ENCODE assay signal across 11 cellular contexts in the genomic region with DNA sequence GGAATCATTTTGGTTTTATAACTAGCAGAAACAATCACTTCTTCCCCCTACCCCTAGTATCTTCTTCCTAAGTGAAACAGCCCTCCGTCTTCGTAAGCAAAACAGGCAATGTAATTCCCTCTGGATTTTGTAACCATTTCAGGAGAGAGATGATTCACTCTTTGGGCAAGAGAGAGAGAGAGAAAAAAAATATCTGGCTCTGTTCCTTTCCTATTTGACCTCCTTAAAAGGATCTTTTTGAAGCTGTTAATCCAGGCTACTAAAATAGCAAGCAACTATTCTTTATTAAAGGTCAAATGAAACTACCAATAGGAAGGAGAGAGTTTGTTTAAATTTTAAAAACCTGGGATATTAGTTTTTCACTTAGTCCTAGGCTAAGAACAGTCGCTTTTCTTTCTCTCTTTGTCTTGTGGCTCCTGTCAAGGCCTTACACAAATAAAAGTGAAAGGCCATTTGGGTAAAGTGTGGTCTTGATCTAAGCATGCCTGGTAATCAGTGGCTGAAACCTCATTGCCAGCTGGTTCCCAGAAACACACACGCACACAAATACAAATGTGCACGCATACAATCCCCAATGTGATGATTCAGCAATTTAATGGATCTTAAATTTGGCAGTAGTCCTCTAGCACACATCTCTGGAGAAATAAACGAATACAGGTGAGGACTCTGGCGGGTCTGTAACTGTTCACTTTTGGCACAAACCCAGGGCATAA.
DNase-seq lines count a peak whose midpoint lies in the region; ATAC-seq and TF ChIP-seq lines count a peak whose summit lies in the region.
"Had no signal": no experiment of that assay in that cellular context is flagged by ENCODE, and none has a peak within 500 bp of the region (broad histone marks: within the 10 kb centered on the region; RNA-seq: fewer than 3 reads in every experiment).

No MANE protein-coding gene starts in this region.

- H3K36me3 ChIP-seq in ACC112 (ENCODE audit: insufficient read depth, low read length), result peaks cover 3% of the 10 kb centered on the region; the same call in 1 of the 2 replicates
- H3K36me3 ChIP-seq in colonic mucosa, result no peaks in the 10 kb centered on the region
- no peaks in the 10 kb centered on the region for H3K36me3 ChIP-seq in mucosa of rectum (ENCODE audit: control insufficient read depth in 2 of 2, insufficient read depth in 2 of 2, low read length in 2 of 2)

- no peak for TF ChIP-seq CTCF in colonic mucosa (IDR thresholded peaks at IDR 0.05)

- H3K9ac ChIP-seq in colonic mucosa (ENCODE audit: low read depth in 2 of 2, low read length in 2 of 2) (no peak overlapping the region), mucosa of rectum (ENCODE audit: low read depth in 1 of 2, low read length in 2 of 2) (no peak overlapping the region)

- H3K27me3 ChIP-seq in ACC112 (ENCODE audit: insufficient read depth, low read length) (no peaks in the 10 kb centered on the region), colonic mucosa (no peaks in the 10 kb centered on the region), mucosa of rectum (ENCODE audit: control insufficient read depth in 2 of 2, insufficient read depth in 2 of 2, low read length in 2 of 2) (no peaks in the 10 kb centered on the region)

- intact Hi-C loops in colonic mucosa (cut with DNase I), result no loop called here

- H3K4me3 ChIP-seq in ACC112 (ENCODE audit: low read depth, low read length) (peak overlapping the region; percentile 64), colonic mucosa (no peak overlapping the region), mucosa of rectum (ENCODE audit: low read length in 2 of 2) (no peak overlapping the region)

- H3K9me3 ChIP-seq in colonic mucosa (no peaks in the 10 kb centered on the region), mucosa of rectum (ENCODE audit: control insufficient read depth in 2 of 2, low read length in 2 of 2) (no peaks in the 10 kb centered on the region)

- DNase-seq in NCI-H2029 (lab: John Stamatoyannopoulos, UW), result peak; percentile 40
- DNase-seq in colonic mucosa, result no peak
- DNase-seq in NCI-H345 (lab: John Stamatoyannopoulos, UW), result no peak
- DNase-seq: activated T-cell treated with anti-CD3 and anti-CD28 coated beads, Interleukin-2, amount 50 U/mL, for 48 hours; DND-41; NCI-H69 had no signal

- H2AFZ ChIP-seq in ACC112 (ENCODE audit: low read length, unreplicated experiment), result peak overlapping the region; percentile 86

- H3K27ac ChIP-seq in ACC112 (ENCODE audit: low read depth, low read length) (peak overlapping the region; percentile 98), colonic mucosa (peak overlapping the region; percentile 26), mucosa of rectum (ENCODE audit: low read depth in 2 of 2, low read length in 2 of 2) (peak overlapping the region; percentile 9 to 48)

- H3K4me1 ChIP-seq in ACC112 (ENCODE audit: control insufficient read depth, insufficient read depth, low read length, unreplicated experiment) (peaks cover 24% of the 10 kb centered on the region), colonic mucosa (no peaks in the 10 kb centered on the region), mucosa of rectum (ENCODE audit: control insufficient read depth in 2 of 2, insufficient read depth in 2 of 2, low read length in 2 of 2) (no peaks in the 10 kb centered on the region)

- ATAC-seq in GM19324 (IDR thresholded peaks at IDR 0.05; ENCODE audit: low FRiP score, unreplicated experiment), result no peak
- no peak for ATAC-seq in GM21367 (IDR thresholded peaks at IDR 0.05; ENCODE audit: unreplicated experiment)
- ATAC-seq in HG03457 (IDR thresholded peaks at IDR 0.05; ENCODE audit: unreplicated experiment), result no peak

- H3K79me2 ChIP-seq in ACC112 (ENCODE audit: control insufficient read depth, insufficient read depth, low read length, unreplicated experiment), result no peaks in the 10 kb centered on the region

Comparison
In these comparisons a context has a peak if more than half of its experiments do, and no peak if none do; other contexts are left out.
1. H3K27ac ChIP-seq: peak in every context shown above with its lines; median percentile 98 in ACC112; 28 in mucosa of rectum; 26 in colonic mucosa.